1 cellular context compared by ENCODE assay signal in the genomic region with DNA sequence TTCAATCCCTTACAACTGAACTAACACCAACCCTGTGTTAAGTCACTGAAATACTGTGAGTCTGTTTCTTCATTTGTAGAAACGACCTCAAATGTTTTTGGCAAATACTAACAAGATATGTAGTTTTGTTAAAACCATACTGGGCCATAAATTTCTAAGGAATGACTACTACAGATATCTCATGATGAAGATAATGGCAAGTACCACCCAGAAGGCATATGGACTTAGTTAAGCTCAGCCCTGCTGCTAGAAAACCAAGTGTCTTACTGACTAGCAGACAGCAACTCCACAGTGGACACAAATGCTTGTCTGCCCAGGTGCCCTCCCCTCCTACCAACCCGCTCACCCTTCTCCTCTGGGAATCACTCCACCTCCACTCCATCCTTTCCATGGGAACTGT.
TF ChIP-seq lines count a peak whose summit lies in the region.

No MANE protein-coding gene starts in this region.

TF ChIP-seq in GM23338, 12 proteins besides CTCF, POLR2A, EP300 and RAD21 (continued from another document):
- TF ChIP-seq, protein P1, sequence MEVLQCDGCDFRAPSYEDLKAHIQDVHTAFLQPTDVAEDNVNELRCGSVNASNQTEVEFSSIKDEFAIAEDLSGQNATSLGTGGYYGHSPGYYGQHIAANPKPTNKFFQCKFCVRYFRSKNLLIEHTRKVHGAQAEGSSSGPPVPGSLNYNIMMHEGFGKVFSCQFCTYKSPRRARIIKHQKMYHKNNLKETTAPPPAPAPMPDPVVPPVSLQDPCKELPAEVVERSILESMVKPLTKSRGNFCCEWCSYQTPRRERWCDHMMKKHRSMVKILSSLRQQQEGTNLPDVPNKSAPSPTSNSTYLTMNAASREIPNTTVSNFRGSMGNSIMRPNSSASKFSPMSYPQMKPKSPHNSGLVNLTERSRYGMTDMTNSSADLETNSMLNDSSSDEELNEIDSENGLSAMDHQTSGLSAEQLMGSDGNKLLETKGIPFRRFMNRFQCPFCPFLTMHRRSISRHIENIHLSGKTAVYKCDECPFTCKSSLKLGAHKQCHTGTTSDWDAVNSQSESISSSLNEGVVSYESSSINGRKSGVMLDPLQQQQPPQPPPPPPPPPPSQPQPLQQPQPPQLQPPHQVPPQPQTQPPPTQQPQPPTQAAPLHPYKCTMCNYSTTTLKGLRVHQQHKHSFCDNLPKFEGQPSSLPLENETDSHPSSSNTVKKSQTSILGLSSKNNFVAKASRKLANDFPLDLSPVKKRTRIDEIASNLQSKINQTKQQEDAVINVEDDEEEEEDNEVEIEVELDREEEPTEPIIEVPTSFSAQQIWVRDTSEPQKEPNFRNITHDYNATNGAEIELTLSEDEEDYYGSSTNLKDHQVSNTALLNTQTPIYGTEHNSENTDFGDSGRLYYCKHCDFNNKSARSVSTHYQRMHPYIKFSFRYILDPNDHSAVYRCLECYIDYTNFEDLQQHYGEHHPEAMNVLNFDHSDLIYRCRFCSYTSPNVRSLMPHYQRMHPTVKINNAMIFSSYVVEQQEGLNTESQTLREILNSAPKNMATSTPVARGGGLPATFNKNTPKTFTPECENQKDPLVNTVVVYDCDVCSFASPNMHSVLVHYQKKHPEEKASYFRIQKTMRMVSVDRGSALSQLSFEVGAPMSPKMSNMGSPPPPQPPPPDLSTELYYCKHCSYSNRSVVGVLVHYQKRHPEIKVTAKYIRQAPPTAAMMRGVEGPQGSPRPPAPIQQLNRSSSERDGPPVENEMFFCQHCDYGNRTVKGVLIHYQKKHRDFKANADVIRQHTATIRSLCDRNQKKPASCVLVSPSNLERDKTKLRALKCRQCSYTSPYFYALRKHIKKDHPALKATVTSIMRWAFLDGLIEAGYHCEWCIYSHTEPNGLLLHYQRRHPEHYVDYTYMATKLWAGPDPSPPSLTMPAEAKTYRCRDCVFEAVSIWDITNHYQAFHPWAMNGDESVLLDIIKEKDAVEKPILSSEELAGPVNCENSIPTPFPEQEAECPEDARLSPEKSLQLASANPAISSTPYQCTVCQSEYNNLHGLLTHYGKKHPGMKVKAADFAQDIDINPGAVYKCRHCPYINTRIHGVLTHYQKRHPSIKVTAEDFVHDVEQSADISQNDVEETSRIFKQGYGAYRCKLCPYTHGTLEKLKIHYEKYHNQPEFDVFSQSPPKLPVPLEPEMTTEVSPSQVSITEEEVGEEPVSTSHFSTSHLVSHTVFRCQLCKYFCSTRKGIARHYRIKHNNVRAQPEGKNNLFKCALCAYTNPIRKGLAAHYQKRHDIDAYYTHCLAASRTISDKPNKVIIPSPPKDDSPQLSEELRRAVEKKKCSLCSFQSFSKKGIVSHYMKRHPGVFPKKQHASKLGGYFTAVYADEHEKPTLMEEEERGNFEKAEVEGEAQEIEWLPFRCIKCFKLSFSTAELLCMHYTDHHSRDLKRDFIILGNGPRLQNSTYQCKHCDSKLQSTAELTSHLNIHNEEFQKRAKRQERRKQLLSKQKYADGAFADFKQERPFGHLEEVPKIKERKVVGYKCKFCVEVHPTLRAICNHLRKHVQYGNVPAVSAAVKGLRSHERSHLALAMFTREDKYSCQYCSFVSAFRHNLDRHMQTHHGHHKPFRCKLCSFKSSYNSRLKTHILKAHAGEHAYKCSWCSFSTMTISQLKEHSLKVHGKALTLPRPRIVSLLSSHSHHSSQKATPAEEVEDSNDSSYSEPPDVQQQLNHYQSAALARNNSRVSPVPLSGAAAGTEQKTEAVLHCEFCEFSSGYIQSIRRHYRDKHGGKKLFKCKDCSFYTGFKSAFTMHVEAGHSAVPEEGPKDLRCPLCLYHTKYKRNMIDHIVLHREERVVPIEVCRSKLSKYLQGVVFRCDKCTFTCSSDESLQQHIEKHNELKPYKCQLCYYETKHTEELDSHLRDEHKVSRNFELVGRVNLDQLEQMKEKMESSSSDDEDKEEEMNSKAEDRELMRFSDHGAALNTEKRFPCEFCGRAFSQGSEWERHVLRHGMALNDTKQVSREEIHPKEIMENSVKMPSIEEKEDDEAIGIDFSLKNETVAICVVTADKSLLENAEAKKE (CRISPR knock-in tag; IDR thresholded peaks at IDR 0.05): no peak
- TF ChIP-seq ZNF114 (CRISPR knock-in tag; IDR thresholded peaks at IDR 0.05) (no peak), CREB1 (CRISPR knock-in tag; IDR thresholded peaks at IDR 0.05; ENCODE audit: low read depth) (no peak), ZNF331 (CRISPR knock-in tag; IDR thresholded peaks at IDR 0.05; ENCODE audit: low read depth) (no peak), EZH2phosphoT487 (IDR thresholded peaks at IDR 0.05; ENCODE audit: unreplicated experiment) (no peak)
